23 cellular contexts compared by ENCODE assay signal in the genomic region with DNA sequence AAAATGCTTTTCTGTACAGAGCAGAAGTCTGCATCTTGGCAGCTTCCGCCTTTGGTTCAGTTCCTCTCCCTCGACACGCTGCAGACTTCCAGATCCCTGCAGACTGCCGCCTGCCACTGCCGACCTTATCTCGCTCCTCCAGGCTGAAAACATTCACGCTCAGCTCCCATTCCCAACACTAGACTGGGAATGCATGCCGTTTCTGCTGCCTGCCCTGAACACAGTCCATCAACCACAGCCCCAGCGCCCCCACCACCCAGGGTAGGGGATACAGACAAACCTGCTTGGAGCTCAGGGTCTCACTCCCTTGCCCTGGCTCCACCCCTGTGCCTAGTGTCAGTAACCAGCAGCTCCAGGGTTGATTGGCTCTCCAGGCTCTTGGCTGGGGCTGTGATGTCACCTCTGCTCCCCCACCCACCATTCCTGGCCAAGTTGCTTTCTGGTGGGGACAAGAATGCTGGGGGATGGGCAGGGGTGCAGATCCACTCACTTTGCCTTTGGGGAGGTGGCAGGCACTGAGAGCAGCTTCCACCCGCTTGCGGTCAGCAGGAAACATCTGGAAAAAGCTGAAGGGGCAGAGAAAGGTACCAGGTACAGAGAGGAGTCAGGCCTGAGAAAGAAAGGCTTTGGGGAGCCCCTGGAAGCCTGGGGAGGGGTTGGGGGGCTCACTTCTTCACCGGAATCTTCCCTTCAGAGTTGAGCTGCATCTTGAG. TPM values are rescaled to one million over a fixed set of nuclear protein-coding genes. Genes with fewer than 3 reads are reported as not detected.
DNase-seq lines count a peak whose midpoint lies in the region; ATAC-seq, FAIRE-seq and TF ChIP-seq lines count a peak whose summit lies in the region.
"Had no signal": no experiment of that assay in that cellular context is flagged by ENCODE, and none has a peak within 500 bp of the region (broad histone marks: within the 10 kb centered on the region; RNA-seq: fewer than 3 reads in every experiment).

No MANE protein-coding gene starts in this region.

- peaks cover 20 to 77% (median 21%) of the 10 kb centered on the region in 3 donors for H3K36me3 Mint-ChIP-seq in CD8-positive, alpha-beta memory T cell
- H3K36me3 Mint-ChIP-seq in WTC11 (peaks cover 18% of the 10 kb centered on the region), neural crest cell (ENCODE audit: low read depth) (peaks cover 10% of the 10 kb centered on the region)

- peaks cover 13% of the 10 kb centered on the region for H3K36me3 ChIP-seq in CD8-positive, alpha-beta memory T cell (ENCODE audit: insufficient read depth, low read length)
- no peaks in the 10 kb centered on the region for H3K36me3 ChIP-seq in hepatocyte (replicated peaks; ENCODE audit: insufficient read depth, low read depth)

- peak overlapping the region in 1 of 8 donors; percentile 79 for H3K27ac Mint-ChIP-seq in CD8-positive, alpha-beta memory T cell
- no peak overlapping the region for H3K27ac Mint-ChIP-seq in WTC11
- H3K27ac Mint-ChIP-seq in neural crest cell (ENCODE audit: unreplicated experiment) = peak overlapping the region; percentile 59
- H3K27ac Mint-ChIP-seq: IgD-negative memory B cell had no signal

- peaks cover 22% of the 10 kb centered on the region for H3K4me1 ChIP-seq in CD8-positive, alpha-beta memory T cell (ENCODE audit: insufficient read depth, low read length)
- H3K4me1 ChIP-seq in hepatocyte (ENCODE audit: insufficient read depth) = no peaks in the 10 kb centered on the region

- TF ChIP-seq CTCF in WTC11 (IDR thresholded peaks at IDR 0.05) (no peak), hepatocyte (IDR thresholded peaks at IDR 0.05; ENCODE audit: poor library complexity) (no peak), neural crest cell (conservative IDR thresholded peaks at IDR 0.05) (no peak)

- no peaks in the 10 kb centered on the region for H4K20me1 ChIP-seq in hepatocyte (ENCODE audit: insufficient read depth, poor library complexity, severe bottlenecking)

- H3K27me3 Mint-ChIP-seq in CD8-positive, alpha-beta memory T cell = no peaks in the 10 kb centered on the region
- H3K27me3 Mint-ChIP-seq in WTC11 (ENCODE audit: low read depth) (no peaks in the 10 kb centered on the region; the same call in 1 of the 2 replicates), neural crest cell (ENCODE audit: low read depth) (no peaks in the 10 kb centered on the region)
- H3K27me3 Mint-ChIP-seq: CD4-positive, CD25-positive, alpha-beta regulatory T cell; IgD-negative memory B cell had no signal

- CTCF ChIA-PET in CD8-positive, alpha-beta memory T cell (lab: Charles Lee) = interaction anchor here (0.8 to 1.6 kb wide), 6 partner anchors 8 to 84 kb away, joined by 3 to 4 read pairs (median 3); a partner anchor contains a TSS
- CTCF ChIA-PET in WTC11 (lab: Charles Lee) = interaction anchor here (0.7 to 12.4 kb wide), 13 partner anchors 8 to 256 kb away, joined by 3 to 341 read pairs (median 8); a partner anchor contains a TSS

- ATAC-seq in WTC11 (peak; percentile 96), HG02610 (IDR thresholded peaks at IDR 0.05; ENCODE audit: unreplicated experiment) (no peak)
- ATAC-seq: GM12878, HCT116 had no signal

- 40% methylated on average over 12 of the region's 12 CpGs for WGBS in hepatocyte (ENCODE audit: low lambda C conversion rate, missing lambda C conversion rate)

- no peak for FAIRE-seq in GM19239 (lab: Jason Lieb, UNC)
- FAIRE-seq: GM12878 had no signal

- H3K9me3 Mint-ChIP-seq in CD8-positive, alpha-beta memory T cell = peaks cover 0 to 4% (median 2%) of the 10 kb centered on the region in 5 donors
- H3K9me3 Mint-ChIP-seq in WTC11 (peaks cover 16% of the 10 kb centered on the region), neural crest cell (peaks cover 8% of the 10 kb centered on the region)

- peak overlapping the region; percentile 21 for H3K27ac ChIP-seq in CD8-positive, alpha-beta memory T cell (ENCODE audit: low read depth, low read length)
- no peak overlapping the region for H3K27ac ChIP-seq in hepatocyte
- H3K27ac ChIP-seq: RWPE1 had no signal

- H3K79me2 ChIP-seq in hepatocyte = no peaks in the 10 kb centered on the region

- peaks cover 26 to 33% (median 29%) of the 10 kb centered on the region in 3 donors for H3K4me1 Mint-ChIP-seq in CD8-positive, alpha-beta memory T cell
- H3K4me1 Mint-ChIP-seq in WTC11 (peaks cover 24% of the 10 kb centered on the region), neural crest cell (no peaks in the 10 kb centered on the region)

- H3K9me2 ChIP-seq in hepatocyte (replicated peaks; ENCODE audit: insufficient read depth) = no peaks in the 10 kb centered on the region

- no peak overlapping the region for H2AFZ ChIP-seq in hepatocyte

- H3K9me3 ChIP-seq in CD8-positive, alpha-beta memory T cell (ENCODE audit: low read length) = no peaks in the 10 kb centered on the region
- no peaks in the 10 kb centered on the region for H3K9me3 ChIP-seq in hepatocyte (ENCODE audit: low read depth)

- H3K27me3 ChIP-seq in CD8-positive, alpha-beta memory T cell (ENCODE audit: insufficient read depth, low read length, poor library complexity, severe bottlenecking) = no peaks in the 10 kb centered on the region
- H3K27me3 ChIP-seq in hepatocyte = no peaks in the 10 kb centered on the region

- no peak for DNase-seq in CD8-positive, alpha-beta memory T cell
- DNase-seq in WTC11 (ENCODE audit: low spot score) (peak; percentile 71), hepatocyte (ENCODE audit: low spot score) (no peak), neural crest cell (ENCODE audit: low read depth, low spot score) (no peak), NCI-H1092 treated with DMSO at 0.1 percent for 48 hours (lab: John Stamatoyannopoulos, UW) (no peak), GM19239 (ENCODE audit: insufficient read length, low spot score) (no peak)
- DNase-seq in activated CD4-positive, alpha-beta T cell treated with anti-CD3 and anti-CD28 coated beads for 48 hours = no peak
- DNase-seq: amygdala; CD4-positive, CD25-positive, alpha-beta regulatory T cell; cerebellar nuclear complex; DMS153; midbrain; NCI-H2029; NCI-H446; NK-92 treated with Interleukin-12 subunit alpha and Interleukin-12 subunit beta, amount 100 ng/mL, for 24 hours; T-helper 1 cell had no signal

- no peak overlapping the region for H3K4me3 ChIP-seq in CD8-positive, alpha-beta memory T cell (ENCODE audit: low read length)
- H3K4me3 ChIP-seq in hepatocyte = no peak overlapping the region
- H3K4me3 ChIP-seq: GM12878 had no signal

- POLR2A ChIA-PET in CD8-positive, alpha-beta memory T cell (lab: Charles Lee) = interaction anchor here (1.0 kb wide), 1 partner anchor 9 kb away, joined by 3 read pairs; no protein-coding TSS in a partner anchor
- POLR2A ChIA-PET in WTC11 (lab: Charles Lee) = interaction anchor here (0.9 to 1.8 kb wide), 3 partner anchors 11 to 18 kb away, joined by 4 to 6 read pairs (median 5); no protein-coding TSS in a partner anchor

- H3K4me2 ChIP-seq in hepatocyte = peak overlapping the region; percentile 47

- H3K4me3 Mint-ChIP-seq in CD8-positive, alpha-beta memory T cell = no peak overlapping the region
- H3K4me3 Mint-ChIP-seq in WTC11 (peak overlapping the region; percentile 22), neural crest cell (no peak overlapping the region)
- H3K4me3 Mint-ChIP-seq: nephron had no signal

TF ChIP-seq in WTC11, 78 proteins besides CTCF, POLR2A, EP300 and RAD21 (continues in another document):
- TF ChIP-seq ZNF671 (CRISPR knock-in tag; IDR thresholded peaks at IDR 0.05) (no peak), ZNF121 (CRISPR knock-in tag; IDR thresholded peaks at IDR 0.05) (peak; percentile 98), FOXK1 (CRISPR knock-in tag; IDR thresholded peaks at IDR 0.05) (no peak)
- TF ChIP-seq, protein P1, sequence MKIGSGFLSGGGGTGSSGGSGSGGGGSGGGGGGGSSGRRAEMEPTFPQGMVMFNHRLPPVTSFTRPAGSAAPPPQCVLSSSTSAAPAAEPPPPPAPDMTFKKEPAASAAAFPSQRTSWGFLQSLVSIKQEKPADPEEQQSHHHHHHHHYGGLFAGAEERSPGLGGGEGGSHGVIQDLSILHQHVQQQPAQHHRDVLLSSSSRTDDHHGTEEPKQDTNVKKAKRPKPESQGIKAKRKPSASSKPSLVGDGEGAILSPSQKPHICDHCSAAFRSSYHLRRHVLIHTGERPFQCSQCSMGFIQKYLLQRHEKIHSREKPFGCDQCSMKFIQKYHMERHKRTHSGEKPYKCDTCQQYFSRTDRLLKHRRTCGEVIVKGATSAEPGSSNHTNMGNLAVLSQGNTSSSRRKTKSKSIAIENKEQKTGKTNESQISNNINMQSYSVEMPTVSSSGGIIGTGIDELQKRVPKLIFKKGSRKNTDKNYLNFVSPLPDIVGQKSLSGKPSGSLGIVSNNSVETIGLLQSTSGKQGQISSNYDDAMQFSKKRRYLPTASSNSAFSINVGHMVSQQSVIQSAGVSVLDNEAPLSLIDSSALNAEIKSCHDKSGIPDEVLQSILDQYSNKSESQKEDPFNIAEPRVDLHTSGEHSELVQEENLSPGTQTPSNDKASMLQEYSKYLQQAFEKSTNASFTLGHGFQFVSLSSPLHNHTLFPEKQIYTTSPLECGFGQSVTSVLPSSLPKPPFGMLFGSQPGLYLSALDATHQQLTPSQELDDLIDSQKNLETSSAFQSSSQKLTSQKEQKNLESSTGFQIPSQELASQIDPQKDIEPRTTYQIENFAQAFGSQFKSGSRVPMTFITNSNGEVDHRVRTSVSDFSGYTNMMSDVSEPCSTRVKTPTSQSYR (CRISPR knock-in tag; IDR thresholded peaks at IDR 0.05) = 0 out of 2 replicates have a peak, but pooled peaks have one; percentile 33

RNA-seq across cellular contexts. Expression of a gene that starts 6.1 kb away (rescaled TPM):
- 10 to 100 TPM; 57.3 to 57.7 TPM for total RNA-seq in CD8-positive, alpha-beta memory T cell
- 34.8 TPM for polyA plus RNA-seq in CD8-positive, alpha-beta memory T cell
- total RNA-seq in WTC11 (2021) (14.2 to 18.5 TPM (median 15.2 TPM) in 3 replicates), hepatocyte (1.0 and 1.7 TPM in 2 replicates), neural crest cell (8.7 and 8.8 TPM in 2 replicates)
- polyA plus RNA-seq in hepatocyte = 4.4 and 4.9 TPM in 2 replicates

RNA-seq across cellular contexts. Expression of a gene that starts 18.8 kb away (rescaled TPM):
- total RNA-seq in CD8-positive, alpha-beta memory T cell = not detected
- not detected for polyA plus RNA-seq in CD8-positive, alpha-beta memory T cell
- total RNA-seq in WTC11 (2021) (1.2 to 1.7 TPM (median 1.4 TPM) in 3 replicates), hepatocyte (0.30 TPM in 1 of 2 replicates, not detected in the other), neural crest cell (not detected in 2 replicates)
- polyA plus RNA-seq in hepatocyte = 0.47 and 1.2 TPM in 2 replicates
- total RNA-seq: GM12878, kidney epithelial cell had no signal
- polyA plus RNA-seq: CD4-positive, CD25-positive, alpha-beta regulatory T cell; GM12878; IgD-negative memory B cell had no signal

RNA-seq across cellular contexts. Expression of a gene that starts 21.9 kb away (rescaled TPM):
- total RNA-seq in CD8-positive, alpha-beta memory T cell = 10 to 100 TPM; 13.5 to 15.3 TPM
- polyA plus RNA-seq in CD8-positive, alpha-beta memory T cell = 2.7 TPM
- 28.2 to 34.2 TPM (median 30.3 TPM) in 3 replicates for total RNA-seq in WTC11 (2021)
- total RNA-seq in hepatocyte = 13.7 and 14.4 TPM in 2 replicates
- polyA plus RNA-seq in hepatocyte = 17.4 and 19.5 TPM in 2 replicates
- 22.8 and 27.5 TPM in 2 replicates for total RNA-seq in neural crest cell

RNA-seq across cellular contexts. Expression of a gene that starts 39.1 kb away (rescaled TPM):
- under 1 TPM; 0.39 to 0.47 TPM for total RNA-seq in CD8-positive, alpha-beta memory T cell
- polyA plus RNA-seq in CD8-positive, alpha-beta memory T cell = 0.08 TPM
- 1.4 to 1.8 TPM (median 1.8 TPM) in 3 replicates for total RNA-seq in WTC11 (2021)
- 1.8 and 4.0 TPM in 2 replicates for total RNA-seq in hepatocyte
- 5.3 and 7.6 TPM in 2 replicates for polyA plus RNA-seq in hepatocyte
- 0.33 TPM in 1 of 2 replicates, not detected in the other for total RNA-seq in neural crest cell

RNA-seq across cellular contexts. Expression of a gene that starts 49.2 kb away (rescaled TPM):
- not detected for total RNA-seq in CD8-positive, alpha-beta memory T cell
- not detected for polyA plus RNA-seq in CD8-positive, alpha-beta memory T cell
- not detected in 3 replicates for total RNA-seq in WTC11 (2021)
- 49.8 and 76.1 TPM in 2 replicates for total RNA-seq in hepatocyte
- 207 and 222 TPM in 2 replicates for polyA plus RNA-seq in hepatocyte
- not detected in 2 replicates for total RNA-seq in neural crest cell
- total RNA-seq: CD4-positive, CD25-positive, alpha-beta regulatory T cell; GM12878; kidney epithelial cell had no signal
- polyA plus RNA-seq: CD4-positive, CD25-positive, alpha-beta regulatory T cell; GM12878; IgD-negative memory B cell had no signal
